ENCODE assay signal across 8 cellular contexts in the genomic region with DNA sequence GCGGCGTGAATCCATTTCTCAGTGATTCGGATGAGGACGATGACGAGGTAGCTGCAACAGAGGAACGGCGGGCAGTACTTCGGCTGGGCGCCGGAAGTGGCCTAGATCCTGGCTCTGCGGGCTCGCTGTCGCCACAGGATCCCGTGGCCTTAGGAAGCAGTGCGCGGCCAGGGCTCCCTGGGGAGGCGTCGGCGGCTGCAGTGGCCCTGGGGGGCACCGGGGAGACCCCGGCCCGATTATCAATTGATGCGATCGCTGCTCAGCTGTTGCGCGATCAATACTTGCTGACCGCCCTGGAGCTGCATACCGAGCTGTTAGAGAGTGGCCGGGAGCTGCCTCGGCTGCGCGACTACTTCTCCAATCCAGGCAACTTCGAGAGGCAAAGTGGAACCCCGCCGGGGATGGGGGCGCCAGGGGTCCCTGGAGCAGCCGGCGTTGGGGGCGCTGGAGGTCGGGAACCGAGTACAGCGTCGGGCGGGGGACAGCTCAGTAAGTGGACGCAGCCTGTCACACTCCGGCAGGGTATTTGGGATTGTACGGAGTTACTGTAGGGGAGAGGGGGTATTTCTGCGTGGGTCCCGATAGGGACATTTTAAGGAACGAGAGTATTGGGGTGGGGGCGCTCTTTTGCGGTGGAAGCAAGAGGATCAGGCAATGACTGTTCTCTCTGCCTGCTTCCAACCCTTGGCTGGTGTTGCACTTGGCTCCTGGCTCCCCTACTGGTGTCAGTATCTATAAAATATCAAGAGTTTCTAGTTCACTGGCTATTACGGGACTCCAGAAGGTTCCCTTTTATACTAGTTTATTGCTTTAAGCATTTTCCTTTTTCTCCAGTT. TPM values are rescaled to one million over a fixed set of nuclear protein-coding genes. Genes with fewer than 3 reads are reported as not detected.
DNase-seq lines count a peak whose midpoint lies in the region; ATAC-seq, FAIRE-seq and TF ChIP-seq lines count a peak whose summit lies in the region.

No MANE protein-coding gene starts in this region.

- POLR2A ChIA-PET in AG04449 (lab: Yijun Ruan, JAX) = interaction anchor here (0.5 kb wide), 1 partner anchor 1410 kb away, joined by 3 read pairs; no protein-coding TSS in a partner anchor
- POLR2A ChIA-PET in SK-N-SH (lab: Yijun Ruan, JAX) = interaction anchor here (0.6 kb wide), 1 partner anchor 21 kb away, joined by 4 read pairs; no protein-coding TSS in a partner anchor

- H3K27me3 ChIP-seq in HUES48 (ENCODE audit: control insufficient read depth, insufficient read depth, low read length) (no peaks in the 10 kb centered on the region), SK-N-SH (ENCODE audit: insufficient read depth) (no peaks in the 10 kb centered on the region), brain microvascular endothelial cell (replicated peaks) (no peaks in the 10 kb centered on the region), iPS-20b (ENCODE audit: insufficient read depth, low read length) (no peaks in the 10 kb centered on the region), skeletal muscle tissue (ENCODE audit: control insufficient read depth in 3 of 3, insufficient read depth in 3 of 3, low read length in 3 of 3) (no peaks in the 10 kb centered on the region)

- no peak for TF ChIP-seq CTCF in AG04449 (IDR thresholded peaks at IDR 0.05; ENCODE audit: insufficient read depth, low read length, missing control alignments)
- TF ChIP-seq CTCF in SK-N-SH (IDR thresholded peaks at IDR 0.05) = peak; percentile 15; the same call in 1 of the 2 replicates
- TF ChIP-seq CTCF in brain microvascular endothelial cell (IDR thresholded peaks at IDR 0.05; ENCODE audit: low read depth, low read length, missing control alignments) = peak; percentile 27

- TF ChIP-seq EP300 in SK-N-SH (IDR thresholded peaks at IDR 0.05; ENCODE audit: borderline replicate concordance in 1 of 2, low read depth in 1 of 2, low read length in 1 of 2) = no peak

- peaks cover 36% of the 10 kb centered on the region for H4K20me1 ChIP-seq in SK-N-SH (ENCODE audit: insufficient read depth)

- no peaks in the 10 kb centered on the region for H3K9me3 ChIP-seq in HUES48 (ENCODE audit: control insufficient read depth, insufficient read depth, low read length)
- no peaks in the 10 kb centered on the region for H3K9me3 ChIP-seq in SK-N-SH
- H3K9me3 ChIP-seq in iPS-20b (ENCODE audit: insufficient read depth, low read depth, low read length) = no peaks in the 10 kb centered on the region
- H3K9me3 ChIP-seq in skeletal muscle tissue (ENCODE audit: control insufficient read depth in 3 of 3, low read length in 3 of 3) = no peaks in the 10 kb centered on the region

- in situ Hi-C loops in brain microvascular endothelial cell (cut with HindIII; ENCODE audit: low pct_ligation_motif_present, low sequenced_read_pairs) = no loop called here

- peaks cover 12% of the 10 kb centered on the region for H3F3A ChIP-seq in SK-N-SH (replicated peaks; ENCODE audit: insufficient read depth)

- H3K4me1 ChIP-seq in HUES48 (ENCODE audit: control insufficient read depth, insufficient read depth, low read length) (peaks cover 11% of the 10 kb centered on the region; the same call in 1 of the 2 replicates), SK-N-SH (ENCODE audit: control insufficient read depth in 1 of 2, insufficient read depth in 2 of 2, low read depth in 1 of 2, low read length in 1 of 2) (peaks cover 9 to 17% of the 10 kb centered on the region in 2 experiments; a peak in 3 of 4 replicates), iPS-20b (ENCODE audit: insufficient read depth, low read length) (peaks cover 9% of the 10 kb centered on the region), skeletal muscle tissue (ENCODE audit: control insufficient read depth in 3 of 3, insufficient read depth in 3 of 3, low read length in 3 of 3) (peaks cover 10 to 36% (median 25%) of the 10 kb centered on the region in 3 donors)

- H3K27ac ChIP-seq in HUES48 (ENCODE audit: low read depth, low read length) (peak overlapping the region; percentile 94), SK-N-SH (ENCODE audit: low read depth in 2 of 2, low read length in 1 of 2) (peak overlapping the region; percentile 58 to 89), brain microvascular endothelial cell (peak overlapping the region; percentile 77), iPS-20b (ENCODE audit: low read length) (peak overlapping the region; percentile 84), skeletal muscle tissue (ENCODE audit: low read depth, low read length) (peak overlapping the region; percentile 42)

- H3K4me3 ChIP-seq in AG04449 (ENCODE audit: low read depth, low read length) = peak overlapping the region; percentile 98
- peak overlapping the region; percentile 100 for H3K4me3 ChIP-seq in HUES48 (ENCODE audit: low read depth, low read length)
- H3K4me3 ChIP-seq in SK-N-SH (ENCODE audit: low read depth in 2 of 2, low read length in 1 of 2) = peak overlapping the region; percentile 97 to 100
- H3K4me3 ChIP-seq in brain microvascular endothelial cell (ENCODE audit: low read depth, low read length) = peak overlapping the region; percentile 99
- H3K4me3 ChIP-seq in iPS-20b (ENCODE audit: low read length) = peak overlapping the region; percentile 99
- peak overlapping the region; percentile 93 to 99 (median 99) for H3K4me3 ChIP-seq in skeletal muscle tissue (ENCODE audit: low read length in 3 of 3)

- no peaks in the 10 kb centered on the region for H3K36me3 ChIP-seq in HUES48 (ENCODE audit: control insufficient read depth, insufficient read depth, low read length)
- H3K36me3 ChIP-seq in SK-N-SH (replicated peaks in 1 of 2; ENCODE audit: control insufficient read depth in 1 of 2, insufficient read depth in 2 of 2, low read length in 1 of 2) = peaks cover 0 to 11% of the 10 kb centered on the region in 2 experiments
- H3K36me3 ChIP-seq in brain microvascular endothelial cell (replicated peaks) = no peaks in the 10 kb centered on the region
- no peaks in the 10 kb centered on the region for H3K36me3 ChIP-seq in iPS-20b (ENCODE audit: insufficient read depth, low read depth, low read length)
- peaks cover 0 to 4% (median 0%) of the 10 kb centered on the region in 3 donors for H3K36me3 ChIP-seq in skeletal muscle tissue (ENCODE audit: control insufficient read depth in 3 of 3, insufficient read depth in 3 of 3, low read length in 3 of 3)

- H2AFZ ChIP-seq in SK-N-SH (ENCODE audit: low read depth) = peak overlapping the region; percentile 86

- peak overlapping the region; percentile 87 for H3K4me2 ChIP-seq in SK-N-SH

- H3K9me2 ChIP-seq in SK-N-SH = no peaks in the 10 kb centered on the region

- no peak for DNase-seq in AG04449 (ENCODE audit: low read depth, low spot score)
- DNase-seq in GM12892 (ENCODE audit: insufficient read length) = peak; percentile 8
- no peak for DNase-seq in SK-N-SH
- DNase-seq in brain microvascular endothelial cell = no peak

- peaks cover 88% of the 10 kb centered on the region for H3K79me2 ChIP-seq in SK-N-SH (ENCODE audit: insufficient read depth)

- H3K9ac ChIP-seq in HUES48 (ENCODE audit: low read depth, low read length) = peak overlapping the region; percentile 93
- peak overlapping the region; percentile 79 for H3K9ac ChIP-seq in SK-N-SH
- peak overlapping the region; percentile 95 for H3K9ac ChIP-seq in iPS-20b (ENCODE audit: low read depth, low read length)
- H3K9ac ChIP-seq in skeletal muscle tissue (ENCODE audit: low read depth in 1 of 3, low read length in 3 of 3) = peak overlapping the region; percentile 78 to 91 (median 89)

- WGBS in SK-N-SH (ENCODE audit: low lambda C conversion rate) = under 1% methylated on average over 20 of the region's 53 CpGs

- no peak for FAIRE-seq in GM12892 (lab: Jason Lieb, UNC)

- CTCF ChIA-PET in AG04449 (lab: Yijun Ruan, JAX) = interaction anchor here (0.7 to 9.0 kb wide), 6 partner anchors 10 to 397 kb away, joined by 3 to 111 read pairs (median 4); no protein-coding TSS in a partner anchor
- CTCF ChIA-PET in SK-N-SH (lab: Yijun Ruan, JAX) = interaction anchor here (1.1 to 9.3 kb wide), 4 partner anchors 10 to 396 kb away, joined by 3 to 120 read pairs (median 5); no protein-coding TSS in a partner anchor

- ATAC-seq in GM18868 (IDR thresholded peaks at IDR 0.05; ENCODE audit: unreplicated experiment) = no peak

- no peak; the same call in 1 of the 2 replicates for TF ChIP-seq POLR2A in GM12892 (IDR thresholded peaks at IDR 0.05; ENCODE audit: low read depth, low read length)

- TF ChIP-seq RAD21 in SK-N-SH (IDR thresholded peaks at IDR 0.05; ENCODE audit: low read length) = no peak

TF ChIP-seq in SK-N-SH, 30 proteins besides CTCF, POLR2A, EP300 and RAD21:
- no peak for TF ChIP-seq NRF1 (IDR thresholded peaks at IDR 0.05; ENCODE audit: low read depth, low read length)
- TF ChIP-seq MEF2A (IDR thresholded peaks at IDR 0.05; ENCODE audit: borderline replicate concordance, low read depth) = no peak
- TF ChIP-seq GABPA (IDR thresholded peaks at IDR 0.05; ENCODE audit: low read depth) = no peak
- no peak for TF ChIP-seq EZH2phosphoT487 (IDR thresholded peaks at IDR 0.05; ENCODE audit: borderline replicate concordance, low read depth)
- peak; percentile 37; the same call in 1 of the 2 replicates for TF ChIP-seq MXI1 (IDR thresholded peaks at IDR 0.05; ENCODE audit: low read depth, low read length)
- no peak for TF ChIP-seq NFIC (IDR thresholded peaks at IDR 0.05; ENCODE audit: borderline replicate concordance)
- TF ChIP-seq, protein P1, sequence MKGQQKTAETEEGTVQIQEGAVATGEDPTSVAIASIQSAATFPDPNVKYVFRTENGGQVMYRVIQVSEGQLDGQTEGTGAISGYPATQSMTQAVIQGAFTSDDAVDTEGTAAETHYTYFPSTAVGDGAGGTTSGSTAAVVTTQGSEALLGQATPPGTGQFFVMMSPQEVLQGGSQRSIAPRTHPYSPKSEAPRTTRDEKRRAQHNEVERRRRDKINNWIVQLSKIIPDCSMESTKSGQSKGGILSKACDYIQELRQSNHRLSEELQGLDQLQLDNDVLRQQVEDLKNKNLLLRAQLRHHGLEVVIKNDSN (IDR thresholded peaks at IDR 0.05; ENCODE audit: borderline replicate concordance, low read depth) = no peak

RNA-seq across cellular contexts. Expression of a gene that starts 0.7 kb away (rescaled TPM):
- polyA plus RNA-seq in GM12892 (2012; ENCODE audit: missing spikeins) = 11.3 TPM
- 7.4 and 11.0 TPM in 2 replicates for polyA plus RNA-seq in SK-N-SH (2012; rRNA removed)
- 6.7 and 8.0 TPM in 2 replicates for polyA plus RNA-seq in SK-N-SH (2012; cell fraction: cytosol; rRNA removed)
- polyA plus RNA-seq in SK-N-SH (2012; cell fraction: nucleus; rRNA removed) = 14.3 and 23.1 TPM in 2 replicates
- 30.3 TPM for total RNA-seq in skeletal muscle tissue

RNA-seq across cellular contexts. Expression of a gene that starts 0.9 kb away (rescaled TPM):
- polyA plus RNA-seq in GM12892 (2012; ENCODE audit: missing spikeins) = 15.5 TPM
- 6.1 and 10.4 TPM in 2 replicates for polyA plus RNA-seq in SK-N-SH (2012; rRNA removed)
- polyA plus RNA-seq in SK-N-SH (2012; cell fraction: cytosol; rRNA removed) = 11.5 and 12.8 TPM in 2 replicates
- 3.6 and 8.9 TPM in 2 replicates for polyA plus RNA-seq in SK-N-SH (2012; cell fraction: nucleus; rRNA removed)
- total RNA-seq in skeletal muscle tissue = 48.0 TPM

Comparison
In these comparisons a context has a peak if more than half of its experiments do, and no peak if none do; other contexts are left out.
1. H3K27ac ChIP-seq: peak in every context shown above with its lines; median percentile 94 in HUES48; 84 in iPS-20b; 77 in brain microvascular endothelial cell; 74 in SK-N-SH; 42 in skeletal muscle tissue.